In genomic region chr7:2005746-2006145, GRCh38 we compare ENCODE assay signal across 1 cellular context.
TF ChIP-seq lines count a peak whose summit lies in the region.

No MANE protein-coding gene starts in this region.

TF ChIP-seq in WTC11, 78 proteins besides CTCF, POLR2A, EP300 and RAD21 (continued from another document):
- TF ChIP-seq, protein P1, sequence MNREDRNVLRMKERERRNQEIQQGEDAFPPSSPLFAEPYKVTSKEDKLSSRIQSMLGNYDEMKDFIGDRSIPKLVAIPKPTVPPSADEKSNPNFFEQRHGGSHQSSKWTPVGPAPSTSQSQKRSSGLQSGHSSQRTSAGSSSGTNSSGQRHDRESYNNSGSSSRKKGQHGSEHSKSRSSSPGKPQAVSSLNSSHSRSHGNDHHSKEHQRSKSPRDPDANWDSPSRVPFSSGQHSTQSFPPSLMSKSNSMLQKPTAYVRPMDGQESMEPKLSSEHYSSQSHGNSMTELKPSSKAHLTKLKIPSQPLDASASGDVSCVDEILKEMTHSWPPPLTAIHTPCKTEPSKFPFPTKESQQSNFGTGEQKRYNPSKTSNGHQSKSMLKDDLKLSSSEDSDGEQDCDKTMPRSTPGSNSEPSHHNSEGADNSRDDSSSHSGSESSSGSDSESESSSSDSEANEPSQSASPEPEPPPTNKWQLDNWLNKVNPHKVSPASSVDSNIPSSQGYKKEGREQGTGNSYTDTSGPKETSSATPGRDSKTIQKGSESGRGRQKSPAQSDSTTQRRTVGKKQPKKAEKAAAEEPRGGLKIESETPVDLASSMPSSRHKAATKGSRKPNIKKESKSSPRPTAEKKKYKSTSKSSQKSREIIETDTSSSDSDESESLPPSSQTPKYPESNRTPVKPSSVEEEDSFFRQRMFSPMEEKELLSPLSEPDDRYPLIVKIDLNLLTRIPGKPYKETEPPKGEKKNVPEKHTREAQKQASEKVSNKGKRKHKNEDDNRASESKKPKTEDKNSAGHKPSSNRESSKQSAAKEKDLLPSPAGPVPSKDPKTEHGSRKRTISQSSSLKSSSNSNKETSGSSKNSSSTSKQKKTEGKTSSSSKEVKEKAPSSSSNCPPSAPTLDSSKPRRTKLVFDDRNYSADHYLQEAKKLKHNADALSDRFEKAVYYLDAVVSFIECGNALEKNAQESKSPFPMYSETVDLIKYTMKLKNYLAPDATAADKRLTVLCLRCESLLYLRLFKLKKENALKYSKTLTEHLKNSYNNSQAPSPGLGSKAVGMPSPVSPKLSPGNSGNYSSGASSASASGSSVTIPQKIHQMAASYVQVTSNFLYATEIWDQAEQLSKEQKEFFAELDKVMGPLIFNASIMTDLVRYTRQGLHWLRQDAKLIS (CRISPR knock-in tag; IDR thresholded peaks at IDR 0.05; ENCODE audit: borderline replicate concordance), result no peak
- TF ChIP-seq RELA (CRISPR knock-in tag; IDR thresholded peaks at IDR 0.05; ENCODE audit: borderline replicate concordance), result no peak
- no peak for TF ChIP-seq HMGA2 (CRISPR knock-in tag; IDR thresholded peaks at IDR 0.05)
- TF ChIP-seq, protein P2, sequence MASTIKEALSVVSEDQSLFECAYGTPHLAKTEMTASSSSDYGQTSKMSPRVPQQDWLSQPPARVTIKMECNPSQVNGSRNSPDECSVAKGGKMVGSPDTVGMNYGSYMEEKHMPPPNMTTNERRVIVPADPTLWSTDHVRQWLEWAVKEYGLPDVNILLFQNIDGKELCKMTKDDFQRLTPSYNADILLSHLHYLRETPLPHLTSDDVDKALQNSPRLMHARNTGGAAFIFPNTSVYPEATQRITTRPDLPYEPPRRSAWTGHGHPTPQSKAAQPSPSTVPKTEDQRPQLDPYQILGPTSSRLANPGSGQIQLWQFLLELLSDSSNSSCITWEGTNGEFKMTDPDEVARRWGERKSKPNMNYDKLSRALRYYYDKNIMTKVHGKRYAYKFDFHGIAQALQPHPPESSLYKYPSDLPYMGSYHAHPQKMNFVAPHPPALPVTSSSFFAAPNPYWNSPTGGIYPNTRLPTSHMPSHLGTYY (CRISPR knock-in tag; IDR thresholded peaks at IDR 0.05), result no peak
- TF ChIP-seq ZNF423 (CRISPR knock-in tag; IDR thresholded peaks at IDR 0.05), result no peak
- TF ChIP-seq, protein P3, sequence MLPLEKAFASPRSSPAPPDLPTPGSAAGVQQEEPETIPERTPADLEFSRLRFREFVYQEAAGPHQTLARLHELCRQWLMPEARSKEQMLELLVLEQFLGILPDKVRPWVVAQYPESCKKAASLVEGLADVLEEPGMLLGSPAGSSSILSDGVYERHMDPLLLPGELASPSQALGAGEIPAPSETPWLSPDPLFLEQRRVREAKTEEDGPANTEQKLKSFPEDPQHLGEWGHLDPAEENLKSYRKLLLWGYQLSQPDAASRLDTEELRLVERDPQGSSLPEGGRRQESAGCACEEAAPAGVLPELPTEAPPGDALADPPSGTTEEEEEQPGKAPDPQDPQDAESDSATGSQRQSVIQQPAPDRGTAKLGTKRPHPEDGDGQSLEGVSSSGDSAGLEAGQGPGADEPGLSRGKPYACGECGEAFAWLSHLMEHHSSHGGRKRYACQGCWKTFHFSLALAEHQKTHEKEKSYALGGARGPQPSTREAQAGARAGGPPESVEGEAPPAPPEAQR (CRISPR knock-in tag; IDR thresholded peaks at IDR 0.05), result no peak
- TF ChIP-seq HMGXB4 (CRISPR knock-in tag; IDR thresholded peaks at IDR 0.05), result no peak
- no peak for TF ChIP-seq ZNF416 (CRISPR knock-in tag; IDR thresholded peaks at IDR 0.05)
